In genomic region chr1:241639040-241639652, GRCh38 we compare ENCODE assay signal across 8 cellular contexts. TPM values are rescaled to one million over a fixed set of nuclear protein-coding genes. Genes with fewer than 3 reads are reported as not detected.
DNase-seq lines count a peak whose midpoint lies in the region; ATAC-seq and TF ChIP-seq lines count a peak whose summit lies in the region.

No MANE protein-coding gene starts in this region.

- POLR2A ChIA-PET in naive thymus-derived CD4-positive, alpha-beta T cell (lab: Charles Lee), result interaction anchor here (0.6 to 0.7 kb wide), 4 partner anchors 12 to 83 kb away, joined by 3 read pairs; no protein-coding TSS in a partner anchor

- H3K27ac ChIP-seq in cardiac muscle cell, result no peak overlapping the region
- H3K27ac ChIP-seq in naive thymus-derived CD4-positive, alpha-beta T cell (ENCODE audit: low read depth, low read length), result peak overlapping the region; percentile 82

- no peaks in the 10 kb centered on the region for H3K27me3 Mint-ChIP-seq in naive thymus-derived CD4-positive, alpha-beta T cell

- H3K4me1 Mint-ChIP-seq in naive thymus-derived CD4-positive, alpha-beta T cell, result peaks cover 25 to 55% (median 49%) of the 10 kb centered on the region in 7 donors

- H3K4me3 Mint-ChIP-seq in naive thymus-derived CD4-positive, alpha-beta T cell, result peak overlapping the region; percentile 79 to 92 (median 88)

- H3K9ac ChIP-seq in NT2/D1 (ENCODE audit: insufficient read length, low read depth), result peak overlapping the region; percentile 77

- ATAC-seq in left cardiac atrium, result no peak
- no peak for ATAC-seq in naive thymus-derived CD4-positive, alpha-beta T cell
- ATAC-seq in HG02588 (IDR thresholded peaks at IDR 0.05; ENCODE audit: unreplicated experiment), result no peak
- no peak for ATAC-seq in HG03457 (IDR thresholded peaks at IDR 0.05; ENCODE audit: unreplicated experiment)

- DNase-seq in cardiac muscle cell (ENCODE audit: low read depth in 1 of 2, low spot score in 1 of 2) (peak in 1 of 2 donors; percentile 48), left cardiac atrium (no peak), NT2/D1 (ENCODE audit: low read depth, low spot score) (no peak), dermis blood vessel endothelial cell (peak; percentile 24), COLO829 (ENCODE audit: low spot score) (no peak)
- peak in 5 of 9 donors; percentile 5 to 27 (median 18) for DNase-seq in naive thymus-derived CD4-positive, alpha-beta T cell

- no peaks in the 10 kb centered on the region for H3K36me3 ChIP-seq in cardiac muscle cell
- peaks cover 35% of the 10 kb centered on the region for H3K36me3 ChIP-seq in NT2/D1 (ENCODE audit: insufficient read depth, insufficient read length, low read length)
- peaks cover 0 to 3% (median 0%) of the 10 kb centered on the region in 3 experiments for H3K36me3 ChIP-seq in naive thymus-derived CD4-positive, alpha-beta T cell (ENCODE audit: control insufficient read depth in 2 of 3, insufficient read depth in 3 of 3, low read length in 3 of 3)

- no peaks in the 10 kb centered on the region for H3K27me3 ChIP-seq in cardiac muscle cell
- no peaks in the 10 kb centered on the region for H3K27me3 ChIP-seq in NT2/D1 (ENCODE audit: insufficient read depth, insufficient read length)
- no peaks in the 10 kb centered on the region for H3K27me3 ChIP-seq in naive thymus-derived CD4-positive, alpha-beta T cell (ENCODE audit: control insufficient read depth in 2 of 2, insufficient read depth in 2 of 2, low read length in 2 of 2)

- H3K27ac Mint-ChIP-seq in naive thymus-derived CD4-positive, alpha-beta T cell, result peak overlapping the region; percentile 22 to 90 (median 71)

- H3K4me3 ChIP-seq in cardiac muscle cell (peak overlapping the region; percentile 91), NT2/D1 (ENCODE audit: insufficient read length, low read depth) (peak overlapping the region; percentile 99)
- peak overlapping the region; percentile 84 for H3K4me3 ChIP-seq in naive thymus-derived CD4-positive, alpha-beta T cell (ENCODE audit: low read length)

- TF ChIP-seq CTCF in cardiac muscle cell (IDR thresholded peaks at IDR 0.05; ENCODE audit: low read depth, low read length), result no peak

- peaks cover 0 to 7% (median 3%) of the 10 kb centered on the region in 11 donors for H3K9me3 Mint-ChIP-seq in naive thymus-derived CD4-positive, alpha-beta T cell

- H3K4me1 ChIP-seq in cardiac muscle cell (ENCODE audit: low read depth), result peaks cover 10% of the 10 kb centered on the region
- H3K4me1 ChIP-seq in NT2/D1 (ENCODE audit: insufficient read depth, insufficient read length), result peaks cover 2% of the 10 kb centered on the region
- H3K4me1 ChIP-seq in naive thymus-derived CD4-positive, alpha-beta T cell (ENCODE audit: control insufficient read depth in 2 of 2, insufficient read depth in 2 of 2, low read length in 2 of 2), result peaks cover 0 to 20% of the 10 kb centered on the region in 2 donors

- H3K36me3 Mint-ChIP-seq in naive thymus-derived CD4-positive, alpha-beta T cell, result peaks cover 8 to 32% (median 15%) of the 10 kb centered on the region in 5 donors

- intact Hi-C loops in left cardiac atrium (cut with DNase I), result no loop called here
- intact Hi-C loops in naive thymus-derived CD4-positive, alpha-beta T cell (cut with micrococcal nuclease), result no loop called here

- CTCF ChIA-PET in naive thymus-derived CD4-positive, alpha-beta T cell (lab: Charles Lee), result no interaction called here

- H3K9me3 ChIP-seq in cardiac muscle cell (ENCODE audit: low read depth), result no peaks in the 10 kb centered on the region
- peaks cover 32% of the 10 kb centered on the region for H3K9me3 ChIP-seq in NT2/D1 (ENCODE audit: insufficient read depth, low read length)
- H3K9me3 ChIP-seq in naive thymus-derived CD4-positive, alpha-beta T cell (ENCODE audit: control insufficient read depth in 2 of 3, low read length in 3 of 3), result no peaks in the 10 kb centered on the region

RNA-seq across cellular contexts. Expression of gene CHML, which starts 1.0 kb away (rescaled TPM):
- total RNA-seq in cardiac muscle cell, result 5.6 and 8.8 TPM in 2 replicates
- 3.3 and 6.6 TPM in 2 replicates for polyA plus RNA-seq in cardiac muscle cell
- 1 to 10 TPM; 5.1 to 5.9 TPM for total RNA-seq in left cardiac atrium
- total RNA-seq in dermis blood vessel endothelial cell, result 13.1 and 22.0 TPM in 2 replicates
- 10 to 100 TPM; 11.4 to 18.3 (median 14.0) TPM for total RNA-seq in naive thymus-derived CD4-positive, alpha-beta T cell
- polyA plus RNA-seq in naive thymus-derived CD4-positive, alpha-beta T cell, result 1 to 10 TPM; 6.6 to 6.8 TPM

RNA-seq across cellular contexts. Expression of gene OPN3, which starts 1.0 kb away (rescaled TPM):
- total RNA-seq in cardiac muscle cell, result 17.5 and 23.5 TPM in 2 replicates
- polyA plus RNA-seq in cardiac muscle cell, result 19.7 and 47.1 TPM in 2 replicates
- total RNA-seq in left cardiac atrium, result 1 to 10 TPM; 5.8 to 7.7 TPM
- 27.0 and 32.3 TPM in 2 replicates for total RNA-seq in dermis blood vessel endothelial cell
- 10 to 100 TPM in 3 of 5 experiments, 1 to 10 TPM in 2; 3.6 to 11.5 (median 10.4) TPM for total RNA-seq in naive thymus-derived CD4-positive, alpha-beta T cell
- 10 to 100 TPM; 25.0 to 32.7 TPM for polyA plus RNA-seq in naive thymus-derived CD4-positive, alpha-beta T cell

RNA-seq across cellular contexts. Expression of gene WDR64, which starts 12.9 kb away (rescaled TPM):
- total RNA-seq in cardiac muscle cell (0.25 TPM in 1 of 2 replicates, not detected in the other), left cardiac atrium (not detected), dermis blood vessel endothelial cell (0.17 TPM in 1 of 2 replicates, not detected in the other)
- polyA plus RNA-seq in cardiac muscle cell, result not detected in 2 replicates
- under 1 TPM; 0.24 to 0.66 (median 0.49) TPM for total RNA-seq in naive thymus-derived CD4-positive, alpha-beta T cell
- under 1 TPM; 0.22 to 0.29 TPM for polyA plus RNA-seq in naive thymus-derived CD4-positive, alpha-beta T cell

Comparison
In these comparisons a context has a peak if more than half of its experiments do, and no peak if none do; other contexts are left out.
1. DNase-seq: peak in dermis blood vessel endothelial cell (single experiment) and naive thymus-derived CD4-positive, alpha-beta T cell (5 of 9); none in left cardiac atrium (single experiment), NT2/D1 (single experiment) and COLO829 (single experiment).
2. Peak in every context shown above with its lines, with median percentiles within 50 percentile points of each other: H3K4me3 ChIP-seq.